Comparison of ENCODE assay signal across 19 cellular contexts in the genomic region with DNA sequence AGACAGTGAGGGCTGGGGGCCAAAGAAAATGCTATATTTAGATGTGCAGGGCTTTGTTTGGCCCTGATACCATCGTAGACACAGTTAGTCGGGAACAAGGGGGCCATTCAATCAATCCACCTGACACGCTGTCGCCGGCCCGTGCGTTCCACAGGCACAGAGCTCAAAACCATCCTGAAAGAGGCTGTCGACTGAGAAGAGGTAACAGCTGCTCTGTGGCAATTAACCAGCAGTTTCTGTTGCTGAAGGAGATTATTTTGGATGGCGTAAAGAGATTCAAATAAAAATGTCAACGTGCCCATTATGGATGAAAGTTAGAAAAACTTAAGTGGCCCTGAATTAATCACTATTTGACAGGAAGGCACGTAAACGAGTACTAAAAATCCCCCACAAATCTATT.
DNase-seq lines count a peak whose midpoint lies in the region; ATAC-seq and TF ChIP-seq lines count a peak whose summit lies in the region.
"Had no signal": no experiment of that assay in that cellular context is flagged by ENCODE, and none has a peak within 500 bp of the region (broad histone marks: within the 10 kb centered on the region; RNA-seq: fewer than 3 reads in every experiment).

No MANE protein-coding gene starts in this region.

- H3K27me3 ChIP-seq in iPS-18a (ENCODE audit: control insufficient read depth, insufficient read depth, low read length), result peaks cover 69% of the 10 kb centered on the region
- H3K27me3 ChIP-seq in tibial artery, result no peaks in the 10 kb centered on the region
- H3K27me3 ChIP-seq in effector memory CD4-positive, alpha-beta T cell (replicated peaks; ENCODE audit: control insufficient read depth, insufficient read depth, low read length, poor library complexity, severe bottlenecking), result peaks cover 3% of the 10 kb centered on the region
- peaks cover 4% of the 10 kb centered on the region; the same call in 1 of the 2 replicates for H3K27me3 ChIP-seq in Karpas-422 (ENCODE audit: low read length)

- no peak overlapping the region for H3K4me2 ChIP-seq in Karpas-422 (ENCODE audit: low read depth, low read length, poor library complexity, severe bottlenecking)
- H3K4me2 ChIP-seq: PC-9 had no signal

- H3K9me2 ChIP-seq in Karpas-422 (replicated peaks; ENCODE audit: insufficient read depth, low read length), result no peaks in the 10 kb centered on the region

- TF ChIP-seq CTCF in tibial artery (IDR thresholded peaks at IDR 0.05), result no peak

- DNase-seq in NCI-H2171 treated with DMSO at 0.1 percent for 48 hours (lab: John Stamatoyannopoulos, UW) (peak; percentile 52), NCI-H2171 (lab: John Stamatoyannopoulos, UW) (no peak), NCI-H69 (lab: John Stamatoyannopoulos, UW) (peak; percentile 28), tibial artery (no peak), Karpas-422 (no peak)
- DNase-seq in effector memory CD4-positive, alpha-beta T cell, result no peak
- DNase-seq: 8988T; activated CD8-positive, alpha-beta memory T cell treated with anti-CD3 and anti-CD28 coated beads, Interleukin-2, amount 50 U/mL, for 48 hours; activated naive CD4-positive, alpha-beta T cell treated with anti-CD3 and anti-CD28 coated beads, Interleukin-2, amount 50 U/mL, for 16 hours; central memory CD4-positive, alpha-beta T cell; natural killer cell; NCI-H2107; PC-9; sigmoid colon; stimulated activated CD4-positive, alpha-beta T cell treated with anti-CD3 and anti-CD28 coated beads, Interleukin-4, amount 100 ng/mL, for 4 hours had no signal

- H4K20me1 ChIP-seq in Karpas-422 (ENCODE audit: insufficient read depth, low read depth, low read length), result no peaks in the 10 kb centered on the region

- no peak overlapping the region for H2AFZ ChIP-seq in Karpas-422 (ENCODE audit: low read length)
- H2AFZ ChIP-seq: PC-9 had no signal

- intact Hi-C loops in tibial artery (cut with DNase I; ENCODE audit: low total_unique reads), result no loop called here

- H3K9me3 ChIP-seq in iPS-18a (ENCODE audit: control insufficient read depth, low read depth, low read length) (no peaks in the 10 kb centered on the region), tibial artery (no peaks in the 10 kb centered on the region), Karpas-422 (ENCODE audit: low read length) (no peaks in the 10 kb centered on the region; the same call in 1 of the 2 replicates)
- H3K9me3 ChIP-seq in effector memory CD4-positive, alpha-beta T cell (ENCODE audit: control insufficient read depth, low read length), result no peaks in the 10 kb centered on the region
- H3K9me3 ChIP-seq: gastroesophageal sphincter, sigmoid colon had no signal

- H3K4me1 ChIP-seq in iPS-18a (ENCODE audit: control insufficient read depth, low read depth, low read length) (peaks cover 56% of the 10 kb centered on the region), tibial artery (peaks cover 0 to 56% (median 46%) of the 10 kb centered on the region in 4 donors), Karpas-422 (ENCODE audit: low read length) (no peaks in the 10 kb centered on the region)
- no peaks in the 10 kb centered on the region for H3K4me1 ChIP-seq in effector memory CD4-positive, alpha-beta T cell (ENCODE audit: control insufficient read depth, insufficient read depth, low read length, poor library complexity, severe bottlenecking)

- no peak overlapping the region for H3K9ac ChIP-seq in iPS-18a (ENCODE audit: low read length)
- H3K9ac ChIP-seq in Karpas-422 (ENCODE audit: low read length), result no peak overlapping the region

- H3K36me3 ChIP-seq in iPS-18a (ENCODE audit: control insufficient read depth, low read depth, low read length) (no peaks in the 10 kb centered on the region), tibial artery (no peaks in the 10 kb centered on the region), Karpas-422 (ENCODE audit: insufficient read depth, low read length) (no peaks in the 10 kb centered on the region)
- H3K36me3 ChIP-seq in effector memory CD4-positive, alpha-beta T cell (ENCODE audit: control insufficient read depth, insufficient read depth, low read length), result no peaks in the 10 kb centered on the region
- H3K36me3 ChIP-seq: gastroesophageal sphincter, sigmoid colon had no signal

- H3K27ac ChIP-seq in iPS-18a (ENCODE audit: low read length) (no peak overlapping the region), tibial artery (peak overlapping the region; percentile 72 to 75), Karpas-422 (ENCODE audit: low read length) (no peak overlapping the region)
- no peak overlapping the region for H3K27ac ChIP-seq in effector memory CD4-positive, alpha-beta T cell (ENCODE audit: insufficient read depth, low read length, poor library complexity, severe bottlenecking)
- H3K27ac ChIP-seq: gastroesophageal sphincter, PC-9, sigmoid colon had no signal

- H3K4me3 ChIP-seq in iPS-18a (ENCODE audit: low read length) (peak overlapping the region; percentile 41), tibial artery (peak overlapping the region; percentile 27 to 35), Karpas-422 (ENCODE audit: low read length) (no peak overlapping the region)
- no peak overlapping the region for H3K4me3 ChIP-seq in effector memory CD4-positive, alpha-beta T cell (ENCODE audit: insufficient read depth, low read depth, low read length, poor library complexity, severe bottlenecking)
- H3K4me3 ChIP-seq: PC-9 had no signal

- H3K79me2 ChIP-seq in Karpas-422 (ENCODE audit: low read length), result no peaks in the 10 kb centered on the region

- no peak for ATAC-seq in GM19328 (IDR thresholded peaks at IDR 0.05; ENCODE audit: unreplicated experiment)
- ATAC-seq: gastroesophageal sphincter; natural killer cell; stimulated activated effector memory CD8-positive, alpha-beta T cell treated with anti-CD3 and anti-CD28 coated beads, Interleukin-12 subunit alpha, Interleukin-12 subunit beta, amount 100 ng/mL, for 72 hours had no signal

Comparison
In these comparisons a context has a peak if more than half of its experiments do, and no peak if none do; other contexts are left out.
1. DNase-seq: peak in NCI-H2171 treated with DMSO at 0.1 percent for 48 hours (single experiment) and NCI-H69 (single experiment); none in NCI-H2171 (single experiment), tibial artery (0 of 2), effector memory CD4-positive, alpha-beta T cell (0 of 3) and Karpas-422 (single experiment).
2. H3K27ac ChIP-seq: peak in tibial artery (2 of 2); none in iPS-18a (single experiment), effector memory CD4-positive, alpha-beta T cell (single experiment) and Karpas-422 (single experiment).
3. H3K4me3 ChIP-seq: peak in iPS-18a (single experiment) and tibial artery (2 of 2); none in effector memory CD4-positive, alpha-beta T cell (single experiment) and Karpas-422 (single experiment).